In the genomic region with DNA sequence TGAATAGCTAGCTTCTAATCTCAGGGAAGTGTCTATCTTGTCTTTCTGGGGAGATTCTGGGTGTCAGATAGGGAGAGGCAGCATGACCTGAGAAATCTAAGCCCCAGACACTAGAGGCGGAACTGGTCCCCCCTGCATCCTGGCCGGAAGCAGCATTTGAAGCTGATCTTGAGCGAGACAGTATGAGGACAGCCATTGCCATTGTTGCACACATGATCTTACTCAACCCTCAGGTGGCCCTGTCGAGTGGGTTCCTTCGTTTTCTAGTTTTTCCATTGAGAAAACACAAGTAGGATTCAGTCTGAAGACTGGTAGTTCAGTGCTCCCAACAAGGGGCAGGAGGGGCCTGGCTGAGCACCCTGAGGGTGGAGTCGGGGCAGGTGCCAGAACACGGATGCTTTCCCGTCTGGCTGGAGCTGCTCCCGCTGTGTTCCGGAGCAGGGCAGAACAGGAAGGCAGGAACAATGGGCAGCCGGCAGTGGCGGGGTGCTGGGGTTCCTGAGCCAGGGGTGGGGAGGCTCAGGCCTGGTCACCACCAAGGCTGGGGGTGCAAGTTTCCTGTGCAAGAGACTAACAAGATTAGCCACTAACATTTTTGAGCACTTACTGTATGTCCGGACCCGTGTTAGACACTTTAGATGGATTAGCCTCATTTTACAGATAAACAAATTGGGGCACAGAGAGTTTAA, we compare ENCODE assay signal across 1 cellular context.
TF ChIP-seq lines count a peak whose summit lies in the region.

No MANE protein-coding gene starts in this region.

TF ChIP-seq in HepG2, 621 proteins besides CTCF, POLR2A, EP300 and RAD21 (continued from another document):
- TF ChIP-seq, protein P1, sequence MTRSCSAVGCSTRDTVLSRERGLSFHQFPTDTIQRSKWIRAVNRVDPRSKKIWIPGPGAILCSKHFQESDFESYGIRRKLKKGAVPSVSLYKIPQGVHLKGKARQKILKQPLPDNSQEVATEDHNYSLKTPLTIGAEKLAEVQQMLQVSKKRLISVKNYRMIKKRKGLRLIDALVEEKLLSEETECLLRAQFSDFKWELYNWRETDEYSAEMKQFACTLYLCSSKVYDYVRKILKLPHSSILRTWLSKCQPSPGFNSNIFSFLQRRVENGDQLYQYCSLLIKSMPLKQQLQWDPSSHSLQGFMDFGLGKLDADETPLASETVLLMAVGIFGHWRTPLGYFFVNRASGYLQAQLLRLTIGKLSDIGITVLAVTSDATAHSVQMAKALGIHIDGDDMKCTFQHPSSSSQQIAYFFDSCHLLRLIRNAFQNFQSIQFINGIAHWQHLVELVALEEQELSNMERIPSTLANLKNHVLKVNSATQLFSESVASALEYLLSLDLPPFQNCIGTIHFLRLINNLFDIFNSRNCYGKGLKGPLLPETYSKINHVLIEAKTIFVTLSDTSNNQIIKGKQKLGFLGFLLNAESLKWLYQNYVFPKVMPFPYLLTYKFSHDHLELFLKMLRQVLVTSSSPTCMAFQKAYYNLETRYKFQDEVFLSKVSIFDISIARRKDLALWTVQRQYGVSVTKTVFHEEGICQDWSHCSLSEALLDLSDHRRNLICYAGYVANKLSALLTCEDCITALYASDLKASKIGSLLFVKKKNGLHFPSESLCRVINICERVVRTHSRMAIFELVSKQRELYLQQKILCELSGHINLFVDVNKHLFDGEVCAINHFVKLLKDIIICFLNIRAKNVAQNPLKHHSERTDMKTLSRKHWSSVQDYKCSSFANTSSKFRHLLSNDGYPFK (CRISPR knock-in tag; IDR thresholded peaks at IDR 0.05; ENCODE audit: borderline replicate concordance), result 0 out of 2 replicates have a peak, but pooled peaks have one; percentile 35
- TF ChIP-seq ZNF883 (CRISPR knock-in tag; IDR thresholded peaks at IDR 0.05; ENCODE audit: not compliant biosample characterization), result no peak
- no peak for TF ChIP-seq ZNF292 (CRISPR knock-in tag; IDR thresholded peaks at IDR 0.05; ENCODE audit: borderline replicate concordance, low read depth)
- no peak for TF ChIP-seq ZKSCAN1 (IDR thresholded peaks at IDR 0.05; ENCODE audit: low read length)
- TF ChIP-seq, protein P2, sequence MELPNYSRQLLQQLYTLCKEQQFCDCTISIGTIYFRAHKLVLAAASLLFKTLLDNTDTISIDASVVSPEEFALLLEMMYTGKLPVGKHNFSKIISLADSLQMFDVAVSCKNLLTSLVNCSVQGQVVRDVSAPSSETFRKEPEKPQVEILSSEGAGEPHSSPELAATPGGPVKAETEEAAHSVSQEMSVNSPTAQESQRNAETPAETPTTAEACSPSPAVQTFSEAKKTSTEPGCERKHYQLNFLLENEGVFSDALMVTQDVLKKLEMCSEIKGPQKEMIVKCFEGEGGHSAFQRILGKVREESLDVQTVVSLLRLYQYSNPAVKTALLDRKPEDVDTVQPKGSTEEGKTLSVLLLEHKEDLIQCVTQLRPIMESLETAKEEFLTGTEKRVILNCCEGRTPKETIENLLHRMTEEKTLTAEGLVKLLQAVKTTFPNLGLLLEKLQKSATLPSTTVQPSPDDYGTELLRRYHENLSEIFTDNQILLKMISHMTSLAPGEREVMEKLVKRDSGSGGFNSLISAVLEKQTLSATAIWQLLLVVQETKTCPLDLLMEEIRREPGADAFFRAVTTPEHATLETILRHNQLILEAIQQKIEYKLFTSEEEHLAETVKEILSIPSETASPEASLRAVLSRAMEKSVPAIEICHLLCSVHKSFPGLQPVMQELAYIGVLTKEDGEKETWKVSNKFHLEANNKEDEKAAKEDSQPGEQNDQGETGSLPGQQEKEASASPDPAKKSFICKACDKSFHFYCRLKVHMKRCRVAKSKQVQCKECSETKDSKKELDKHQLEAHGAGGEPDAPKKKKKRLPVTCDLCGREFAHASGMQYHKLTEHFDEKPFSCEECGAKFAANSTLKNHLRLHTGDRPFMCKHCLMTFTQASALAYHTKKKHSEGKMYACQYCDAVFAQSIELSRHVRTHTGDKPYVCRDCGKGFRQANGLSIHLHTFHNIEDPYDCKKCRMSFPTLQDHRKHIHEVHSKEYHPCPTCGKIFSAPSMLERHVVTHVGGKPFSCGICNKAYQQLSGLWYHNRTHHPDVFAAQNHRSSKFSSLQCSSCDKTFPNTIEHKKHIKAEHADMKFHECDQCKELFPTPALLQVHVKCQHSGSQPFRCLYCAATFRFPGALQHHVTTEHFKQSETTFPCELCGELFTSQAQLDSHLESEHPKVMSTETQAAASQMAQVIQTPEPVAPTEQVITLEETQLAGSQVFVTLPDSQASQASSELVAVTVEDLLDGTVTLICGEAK (IDR thresholded peaks at IDR 0.05), result no peak
- TF ChIP-seq, protein P2 (CRISPR knock-in tag; IDR thresholded peaks at IDR 0.05), result no peak
- 0 out of 2 replicates have a peak, but pooled peaks have one; percentile 29 for TF ChIP-seq RBFOX2 (IDR thresholded peaks at IDR 0.05; ENCODE audit: low read depth, low read length)
- TF ChIP-seq AKAP8 (CRISPR knock-in tag; IDR thresholded peaks at IDR 0.05), result 0 out of 2 replicates have a peak, but pooled peaks have one; percentile 39
- TF ChIP-seq, protein P3, sequence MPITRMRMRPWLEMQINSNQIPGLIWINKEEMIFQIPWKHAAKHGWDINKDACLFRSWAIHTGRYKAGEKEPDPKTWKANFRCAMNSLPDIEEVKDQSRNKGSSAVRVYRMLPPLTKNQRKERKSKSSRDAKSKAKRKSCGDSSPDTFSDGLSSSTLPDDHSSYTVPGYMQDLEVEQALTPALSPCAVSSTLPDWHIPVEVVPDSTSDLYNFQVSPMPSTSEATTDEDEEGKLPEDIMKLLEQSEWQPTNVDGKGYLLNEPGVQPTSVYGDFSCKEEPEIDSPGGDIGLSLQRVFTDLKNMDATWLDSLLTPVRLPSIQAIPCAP (CRISPR knock-in tag; IDR thresholded peaks at IDR 0.05; ENCODE audit: low read depth), result 0 out of 2 replicates have a peak, but pooled peaks have one; percentile 29
- TF ChIP-seq, protein P4, sequence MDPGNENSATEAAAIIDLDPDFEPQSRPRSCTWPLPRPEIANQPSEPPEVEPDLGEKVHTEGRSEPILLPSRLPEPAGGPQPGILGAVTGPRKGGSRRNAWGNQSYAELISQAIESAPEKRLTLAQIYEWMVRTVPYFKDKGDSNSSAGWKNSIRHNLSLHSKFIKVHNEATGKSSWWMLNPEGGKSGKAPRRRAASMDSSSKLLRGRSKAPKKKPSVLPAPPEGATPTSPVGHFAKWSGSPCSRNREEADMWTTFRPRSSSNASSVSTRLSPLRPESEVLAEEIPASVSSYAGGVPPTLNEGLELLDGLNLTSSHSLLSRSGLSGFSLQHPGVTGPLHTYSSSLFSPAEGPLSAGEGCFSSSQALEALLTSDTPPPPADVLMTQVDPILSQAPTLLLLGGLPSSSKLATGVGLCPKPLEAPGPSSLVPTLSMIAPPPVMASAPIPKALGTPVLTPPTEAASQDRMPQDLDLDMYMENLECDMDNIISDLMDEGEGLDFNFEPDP (CRISPR knock-in tag; conservative IDR thresholded peaks at IDR 0.05), result no peak
- no peak for TF ChIP-seq ZSCAN29 (CRISPR knock-in tag; conservative IDR thresholded peaks at IDR 0.05)
- TF ChIP-seq YEATS2 (CRISPR knock-in tag; IDR thresholded peaks at IDR 0.05; ENCODE audit: borderline replicate concordance), result no peak
- TF ChIP-seq, protein P5, sequence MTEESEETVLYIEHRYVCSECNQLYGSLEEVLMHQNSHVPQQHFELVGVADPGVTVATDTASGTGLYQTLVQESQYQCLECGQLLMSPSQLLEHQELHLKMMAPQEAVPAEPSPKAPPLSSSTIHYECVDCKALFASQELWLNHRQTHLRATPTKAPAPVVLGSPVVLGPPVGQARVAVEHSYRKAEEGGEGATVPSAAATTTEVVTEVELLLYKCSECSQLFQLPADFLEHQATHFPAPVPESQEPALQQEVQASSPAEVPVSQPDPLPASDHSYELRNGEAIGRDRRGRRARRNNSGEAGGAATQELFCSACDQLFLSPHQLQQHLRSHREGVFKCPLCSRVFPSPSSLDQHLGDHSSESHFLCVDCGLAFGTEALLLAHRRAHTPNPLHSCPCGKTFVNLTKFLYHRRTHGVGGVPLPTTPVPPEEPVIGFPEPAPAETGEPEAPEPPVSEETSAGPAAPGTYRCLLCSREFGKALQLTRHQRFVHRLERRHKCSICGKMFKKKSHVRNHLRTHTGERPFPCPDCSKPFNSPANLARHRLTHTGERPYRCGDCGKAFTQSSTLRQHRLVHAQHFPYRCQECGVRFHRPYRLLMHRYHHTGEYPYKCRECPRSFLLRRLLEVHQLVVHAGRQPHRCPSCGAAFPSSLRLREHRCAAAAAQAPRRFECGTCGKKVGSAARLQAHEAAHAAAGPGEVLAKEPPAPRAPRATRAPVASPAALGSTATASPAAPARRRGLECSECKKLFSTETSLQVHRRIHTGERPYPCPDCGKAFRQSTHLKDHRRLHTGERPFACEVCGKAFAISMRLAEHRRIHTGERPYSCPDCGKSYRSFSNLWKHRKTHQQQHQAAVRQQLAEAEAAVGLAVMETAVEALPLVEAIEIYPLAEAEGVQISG (CRISPR knock-in tag; IDR thresholded peaks at IDR 0.05), result no peak
- TF ChIP-seq, protein P6, sequence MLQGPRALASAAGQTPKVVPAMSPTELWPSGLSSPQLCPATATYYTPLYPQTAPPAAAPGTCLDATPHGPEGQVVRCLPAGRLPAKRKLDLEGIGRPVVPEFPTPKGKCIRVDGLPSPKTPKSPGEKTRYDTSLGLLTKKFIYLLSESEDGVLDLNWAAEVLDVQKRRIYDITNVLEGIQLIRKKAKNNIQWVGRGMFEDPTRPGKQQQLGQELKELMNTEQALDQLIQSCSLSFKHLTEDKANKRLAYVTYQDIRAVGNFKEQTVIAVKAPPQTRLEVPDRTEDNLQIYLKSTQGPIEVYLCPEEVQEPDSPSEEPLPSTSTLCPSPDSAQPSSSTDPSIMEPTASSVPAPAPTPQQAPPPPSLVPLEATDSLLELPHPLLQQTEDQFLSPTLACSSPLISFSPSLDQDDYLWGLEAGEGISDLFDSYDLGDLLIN (CRISPR knock-in tag; IDR thresholded peaks at IDR 0.05; ENCODE audit: borderline replicate concordance), result no peak
- TF ChIP-seq AGO2 (optimal IDR thresholded peaks at IDR 0.05; ENCODE audit: low read depth, low read length), result peak; percentile 86
- 0 out of 2 replicates have a peak, but pooled peaks have one; percentile 17 for TF ChIP-seq ZFX (CRISPR knock-in tag; IDR thresholded peaks at IDR 0.05; ENCODE audit: low read depth)
TF ChIP-seq in HepG2: peak in this region for 7.
